ENCODE assay signal across 1 cellular context in the genomic region with DNA sequence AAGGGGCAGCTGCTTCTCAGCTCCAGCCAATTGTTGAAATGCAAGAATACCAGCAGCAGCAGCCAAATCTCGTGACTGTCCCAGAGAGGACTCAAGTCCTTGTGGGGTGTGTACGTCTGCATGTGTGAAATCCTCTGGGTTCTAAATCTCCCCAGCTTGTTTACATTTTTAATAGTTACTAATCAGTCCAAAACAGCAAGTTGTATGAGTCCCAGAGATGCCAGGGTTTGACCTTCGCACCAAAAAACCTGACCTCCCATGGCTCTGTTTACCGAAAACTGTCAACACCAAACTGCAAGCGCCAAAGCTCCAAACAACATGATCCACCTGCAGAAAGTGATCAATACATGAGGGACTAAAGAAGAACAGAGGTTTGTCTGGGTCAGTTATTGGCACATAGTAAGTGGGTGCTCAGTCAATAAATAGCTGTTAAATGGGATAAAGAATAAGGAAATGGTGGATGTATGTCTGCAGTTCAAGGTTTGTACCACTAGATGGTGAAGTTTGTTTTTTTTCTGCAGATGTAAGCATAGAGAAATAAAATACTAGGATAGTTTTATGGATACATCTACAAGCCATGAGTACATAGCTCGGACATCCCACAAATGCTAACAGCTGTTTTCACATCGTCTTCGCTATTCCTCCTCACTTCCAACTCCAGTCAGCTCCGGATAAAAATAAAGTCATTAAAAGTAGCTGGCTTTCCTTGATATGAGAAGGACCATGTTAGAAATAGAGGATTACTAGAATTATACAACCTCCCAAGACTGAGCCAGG.
TF ChIP-seq lines count a peak whose summit lies in the region.

No MANE protein-coding gene starts in this region.

TF ChIP-seq in IMR-90, 13 proteins besides CTCF, POLR2A, EP300 and RAD21:
- TF ChIP-seq MAFK (IDR thresholded peaks at IDR 0.05; ENCODE audit: low read depth, low read length) (peak; percentile 75), SMC3 (IDR thresholded peaks at IDR 0.05; ENCODE audit: low read depth, low read length) (peak; percentile 90), MXI1 (IDR thresholded peaks at IDR 0.05; ENCODE audit: borderline replicate concordance, low read depth, low read length) (no peak)
